Comparison of ENCODE assay signal across 1 cellular context in the genomic region with DNA sequence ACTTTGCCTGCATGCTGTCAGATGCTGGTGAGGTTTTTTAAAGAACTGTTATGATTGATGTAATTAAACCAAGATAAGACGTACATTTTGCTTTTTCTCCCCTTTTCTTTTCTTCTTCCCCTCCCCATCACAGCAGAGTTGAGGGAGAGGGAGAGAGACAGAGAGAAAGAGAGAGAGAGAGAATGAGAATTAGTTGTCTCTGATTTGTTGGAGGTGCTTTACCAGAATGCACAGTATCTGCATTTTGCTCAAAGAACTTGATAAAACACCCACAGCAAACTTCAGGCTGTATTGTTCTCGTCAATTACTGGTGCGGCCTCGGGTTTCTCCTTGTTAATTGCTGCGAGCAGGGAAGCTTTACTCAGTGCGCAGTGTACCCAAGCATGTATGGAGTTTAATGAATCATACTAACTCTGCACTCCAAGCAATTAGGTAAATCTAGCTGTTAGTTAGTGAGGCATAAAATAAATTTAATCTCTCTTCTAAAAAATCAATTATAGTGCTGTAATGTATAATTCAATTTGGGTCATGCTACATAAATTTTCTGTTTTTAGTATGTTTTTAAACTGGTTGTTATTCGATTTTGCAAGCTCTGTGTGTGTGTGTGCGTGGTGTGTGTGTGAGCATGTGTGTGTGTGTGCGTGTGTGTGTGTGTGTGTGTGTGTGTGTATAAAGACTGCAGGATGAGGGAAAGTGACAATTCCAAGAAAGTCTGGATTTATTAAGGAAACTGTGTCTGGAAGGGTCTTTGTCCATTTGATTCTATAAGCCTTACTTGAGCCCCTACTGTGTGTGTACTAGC.
TF ChIP-seq lines count a peak whose summit lies in the region.

No MANE protein-coding gene starts in this region.

TF ChIP-seq in SK-N-SH treated with all-trans-retinoic acid at 6 μM for 48 hours, 23 proteins besides CTCF, POLR2A, EP300 and RAD21 (continued from another document):
- TF ChIP-seq, protein P1, sequence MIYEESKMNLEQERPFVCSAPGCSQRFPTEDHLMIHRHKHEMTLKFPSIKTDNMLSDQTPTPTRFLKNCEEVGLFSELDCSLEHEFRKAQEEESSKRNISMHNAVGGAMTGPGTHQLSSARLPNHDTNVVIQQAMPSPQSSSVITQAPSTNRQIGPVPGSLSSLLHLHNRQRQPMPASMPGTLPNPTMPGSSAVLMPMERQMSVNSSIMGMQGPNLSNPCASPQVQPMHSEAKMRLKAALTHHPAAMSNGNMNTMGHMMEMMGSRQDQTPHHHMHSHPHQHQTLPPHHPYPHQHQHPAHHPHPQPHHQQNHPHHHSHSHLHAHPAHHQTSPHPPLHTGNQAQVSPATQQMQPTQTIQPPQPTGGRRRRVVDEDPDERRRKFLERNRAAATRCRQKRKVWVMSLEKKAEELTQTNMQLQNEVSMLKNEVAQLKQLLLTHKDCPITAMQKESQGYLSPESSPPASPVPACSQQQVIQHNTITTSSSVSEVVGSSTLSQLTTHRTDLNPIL (CRISPR knock-in tag; IDR thresholded peaks at IDR 0.05; ENCODE audit: low read depth) = no peak
- TF ChIP-seq TCF4 (CRISPR knock-in tag; IDR thresholded peaks at IDR 0.05; ENCODE audit: borderline replicate concordance) (peak; percentile 14; the same call in 1 of the 2 replicates), ARNTL (CRISPR knock-in tag; IDR thresholded peaks at IDR 0.05; ENCODE audit: borderline replicate concordance, low read depth) (no peak)
